In genomic region chr1:27597511-27598216, GRCh38 we compare ENCODE assay signal across 1 cellular context.
TF ChIP-seq lines count a peak whose summit lies in the region.

No MANE protein-coding gene starts in this region.

TF ChIP-seq in IMR-90, 13 proteins besides CTCF, POLR2A, EP300 and RAD21:
- TF ChIP-seq CEBPB (IDR thresholded peaks at IDR 0.05; ENCODE audit: low read depth, low read length) = no peak
- no peak for TF ChIP-seq USF2 (IDR thresholded peaks at IDR 0.05; ENCODE audit: low read depth, low read length)
- TF ChIP-seq RFX5 (IDR thresholded peaks at IDR 0.05; ENCODE audit: low read depth, low read length) = no peak
- TF ChIP-seq SMC3 (IDR thresholded peaks at IDR 0.05; ENCODE audit: low read depth, low read length) = no peak
- no peak for TF ChIP-seq CHD1 (IDR thresholded peaks at IDR 0.05; ENCODE audit: low read depth, low read length)
- no peak for TF ChIP-seq MXI1 (IDR thresholded peaks at IDR 0.05; ENCODE audit: borderline replicate concordance, low read depth, low read length)
- TF ChIP-seq RCOR1 (IDR thresholded peaks at IDR 0.05; ENCODE audit: insufficient replicate concordance, low read length) = no peak
- no peak for TF ChIP-seq FOS (IDR thresholded peaks at IDR 0.05; ENCODE audit: low read depth, low read length)
- TF ChIP-seq MAZ (IDR thresholded peaks at IDR 0.05; ENCODE audit: borderline replicate concordance, low read depth, low read length) = no peak
- TF ChIP-seq NFE2L2 (IDR thresholded peaks at IDR 0.05; ENCODE audit: low read depth, low read length) = no peak
- no peak for TF ChIP-seq BHLHE40 (IDR thresholded peaks at IDR 0.05; ENCODE audit: low read depth, low read length)
- TF ChIP-seq MAFK (IDR thresholded peaks at IDR 0.05; ENCODE audit: low read depth, low read length) = no peak
- no peak for TF ChIP-seq ELK1 (IDR thresholded peaks at IDR 0.05; ENCODE audit: borderline replicate concordance, low read depth, low read length)
TF ChIP-seq in IMR-90: peak in this region for 0.
